In genomic region chr11:26443617-26444016, GRCh38 we compare ENCODE assay signal across 3 cellular contexts.
TF ChIP-seq lines count a peak whose summit lies in the region.

No MANE protein-coding gene starts in this region.

TF ChIP-seq in A549, 52 proteins besides CTCF, POLR2A, EP300 and RAD21:
- TF ChIP-seq REST (IDR thresholded peaks at IDR 0.05), result no peak
- peak; percentile 93 for TF ChIP-seq MAFK (IDR thresholded peaks at IDR 0.05; ENCODE audit: partially characterized antibody)

TF ChIP-seq in IMR-90, 13 proteins besides CTCF, POLR2A, EP300 and RAD21 (continued from another document):
- TF ChIP-seq MAFK (IDR thresholded peaks at IDR 0.05; ENCODE audit: low read depth, low read length), result peak; percentile 99
TF ChIP-seq in IMR-90: peak in this region for 1.

TF ChIP-seq in H1, 55 proteins besides CTCF, POLR2A, EP300 and RAD21 (continued from another document):
- no peak for TF ChIP-seq GTF2F1 (IDR thresholded peaks at IDR 0.05; ENCODE audit: borderline replicate concordance, low read depth, low read length)
- TF ChIP-seq SRF (IDR thresholded peaks at IDR 0.05; ENCODE audit: low read depth, low read length), result no peak
- TF ChIP-seq CEBPB (IDR thresholded peaks at IDR 0.05; ENCODE audit: low read depth, low read length), result no peak
- TF ChIP-seq ASH2L (IDR thresholded peaks at IDR 0.05; ENCODE audit: low read length), result no peak
- TF ChIP-seq SAP30 (IDR thresholded peaks at IDR 0.05; ENCODE audit: insufficient read depth, insufficient replicate concordance, low read length), result no peak
